In the genomic region with DNA sequence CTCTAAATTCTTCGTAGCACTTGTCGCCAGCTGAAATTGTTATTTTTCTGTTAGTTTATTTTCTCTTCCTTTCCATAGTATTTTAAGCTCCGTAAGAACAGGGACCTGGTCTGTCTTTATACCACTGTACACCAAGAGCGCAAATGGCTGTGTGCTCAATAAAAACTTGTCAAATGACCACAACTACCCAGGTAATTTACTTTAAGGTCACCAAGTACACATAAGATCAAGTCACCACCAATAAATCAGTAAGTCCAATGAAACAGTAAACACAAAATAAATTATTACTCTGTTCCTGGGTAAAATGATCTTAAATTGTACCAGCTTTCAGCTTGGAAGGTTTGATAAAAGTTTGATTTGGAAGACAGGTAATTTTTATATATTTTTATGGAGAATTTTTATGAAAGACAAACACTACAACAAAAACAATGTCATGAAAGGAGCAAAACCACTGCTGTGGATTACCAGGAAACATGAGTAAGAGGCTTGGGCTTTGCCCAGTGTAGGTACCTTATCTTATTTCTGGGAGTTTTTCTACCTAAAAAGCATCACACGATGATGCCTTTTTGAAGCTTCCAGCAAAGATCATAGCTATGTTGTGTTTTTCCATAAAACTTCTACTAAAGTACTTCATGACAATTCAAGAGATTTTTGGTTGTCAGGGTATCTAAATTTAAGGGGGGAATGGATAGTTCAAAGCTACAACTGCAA, we compare ENCODE assay signal across 18 cellular contexts. TPM values are rescaled to one million over a fixed set of nuclear protein-coding genes. Genes with fewer than 3 reads are reported as not detected.
DNase-seq lines count a peak whose midpoint lies in the region; ATAC-seq, FAIRE-seq and TF ChIP-seq lines count a peak whose summit lies in the region.
"Had no signal": no experiment of that assay in that cellular context is flagged by ENCODE, and none has a peak within 500 bp of the region (broad histone marks: within the 10 kb centered on the region; RNA-seq: fewer than 3 reads in every experiment).

No MANE protein-coding gene starts in this region.

- no peak overlapping the region for H2AFZ ChIP-seq in neural progenitor cell (replicated peaks)

- no peaks in the 10 kb centered on the region for H3K27me3 Mint-ChIP-seq in stimulated activated naive CD8-positive, alpha-beta T cell treated with anti-CD3 and anti-CD28 coated beads, Interleukin-15, Interleukin-2, amounts not matched to agents 100 ng/mL and 50 ng/mL, for 24 hours
- peaks cover 6% of the 10 kb centered on the region for H3K27me3 Mint-ChIP-seq in neural progenitor cell (ENCODE audit: insufficient read depth, low read depth)
- H3K27me3 Mint-ChIP-seq: IgD-negative memory B cell had no signal

- H3K27me3 ChIP-seq in neural progenitor cell, result no peaks in the 10 kb centered on the region
- H3K27me3 ChIP-seq: dorsolateral prefrontal cortex had no signal

- no peak for DNase-seq in stimulated activated naive CD8-positive, alpha-beta T cell treated with anti-CD3 and anti-CD28 coated beads, Interleukin-15, Interleukin-2, amounts not matched to agents 100 U/mL and 50 U/mL, for 24 hours
- peak; percentile 45 for DNase-seq in amniotic epithelial cell (ENCODE audit: low read depth)
- DNase-seq in germinal center (ENCODE audit: low spot score), result no peak
- DNase-seq in effector CD8-positive, alpha-beta T cell (lab: John Stamatoyannopoulos, UW), result no peak
- DNase-seq in GM03348 (ENCODE audit: low spot score), result no peak
- DNase-seq in neural progenitor cell (ENCODE audit: low spot score), result no peak
- DNase-seq: aorta, dorsolateral prefrontal cortex, GF-D8, HFFc6, hypothalamus, NCI-H2107, NCI-H774, RPMI8226 had no signal

- TF ChIP-seq CTCF in neural progenitor cell (IDR thresholded peaks at IDR 0.05), result no peak

- H3K79me2 ChIP-seq in neural progenitor cell (ENCODE audit: low read depth), result peaks cover 100% of the 10 kb centered on the region

- FAIRE-seq in islet of Langerhans (lab: Jason Lieb, UNC), result peak; percentile 5

- H3K9me3 ChIP-seq in neural progenitor cell (ENCODE audit: low read depth), result no peaks in the 10 kb centered on the region

- peaks cover 78% of the 10 kb centered on the region for H3K36me3 Mint-ChIP-seq in stimulated activated naive CD8-positive, alpha-beta T cell treated with anti-CD3 and anti-CD28 coated beads, Interleukin-15, Interleukin-2, amounts not matched to agents 100 ng/mL and 50 ng/mL, for 24 hours (ENCODE audit: low read depth)
- H3K36me3 Mint-ChIP-seq in neural progenitor cell, result peaks cover 27% of the 10 kb centered on the region

- peak overlapping the region; percentile 60 for H3K27ac Mint-ChIP-seq in stimulated activated naive CD8-positive, alpha-beta T cell treated with anti-CD3 and anti-CD28 coated beads, Interleukin-15, Interleukin-2, amounts not matched to agents 100 ng/mL and 50 ng/mL, for 24 hours
- H3K27ac Mint-ChIP-seq in neural progenitor cell, result no peak overlapping the region
- H3K27ac Mint-ChIP-seq: HFFc6 had no signal

- H3K4me2 ChIP-seq in neural progenitor cell, result no peak overlapping the region

- H3K4me1 ChIP-seq in neural progenitor cell, result peaks cover 36% of the 10 kb centered on the region

- H3F3A ChIP-seq in neural progenitor cell (ENCODE audit: low read depth), result peaks cover 4% of the 10 kb centered on the region

- no peaks in the 10 kb centered on the region for H3K36me3 ChIP-seq in neural progenitor cell

- H3K9me3 Mint-ChIP-seq in stimulated activated naive CD8-positive, alpha-beta T cell treated with anti-CD3 and anti-CD28 coated beads, Interleukin-15, Interleukin-2, amounts not matched to agents 100 ng/mL and 50 ng/mL, for 24 hours, result no peaks in the 10 kb centered on the region
- no peaks in the 10 kb centered on the region for H3K9me3 Mint-ChIP-seq in neural progenitor cell
- H3K9me3 Mint-ChIP-seq: HFFc6, IgD-negative memory B cell had no signal

- no peak overlapping the region for H3K27ac ChIP-seq in neural progenitor cell

- peaks cover 100% of the 10 kb centered on the region for H4K20me1 ChIP-seq in neural progenitor cell (ENCODE audit: low read depth)

- ATAC-seq in stimulated activated naive CD8-positive, alpha-beta T cell treated with anti-CD3 and anti-CD28 coated beads, Interleukin-15, Interleukin-2, amounts not matched to agents 100 U/mL and 50 U/mL, for 24 hours, result no peak
- ATAC-seq: left lobe of liver had no signal

- H3K4me3 Mint-ChIP-seq in stimulated activated naive CD8-positive, alpha-beta T cell treated with anti-CD3 and anti-CD28 coated beads, Interleukin-15, Interleukin-2, amounts not matched to agents 100 ng/mL and 50 ng/mL, for 24 hours, result peak overlapping the region; percentile 8
- H3K4me3 Mint-ChIP-seq in neural progenitor cell, result no peak overlapping the region
- H3K4me3 Mint-ChIP-seq: HFFc6 had no signal

- H3K4me3 ChIP-seq in neural progenitor cell, result no peak overlapping the region

- peaks cover 92% of the 10 kb centered on the region for H3K4me1 Mint-ChIP-seq in stimulated activated naive CD8-positive, alpha-beta T cell treated with anti-CD3 and anti-CD28 coated beads, Interleukin-15, Interleukin-2, amounts not matched to agents 100 ng/mL and 50 ng/mL, for 24 hours (ENCODE audit: low read depth)
- H3K4me1 Mint-ChIP-seq in neural progenitor cell, result peaks cover 28% of the 10 kb centered on the region

- H3K9ac ChIP-seq in neural progenitor cell, result no peak overlapping the region

RNA-seq across cellular contexts. Expression of a gene that starts 5.0 kb away (rescaled TPM):
- total RNA-seq in neural progenitor cell (ENCODE audit: low replicate concordance), result 15.0 and 25.2 TPM in 2 replicates
